17 cellular contexts compared by ENCODE assay signal in the genomic region with DNA sequence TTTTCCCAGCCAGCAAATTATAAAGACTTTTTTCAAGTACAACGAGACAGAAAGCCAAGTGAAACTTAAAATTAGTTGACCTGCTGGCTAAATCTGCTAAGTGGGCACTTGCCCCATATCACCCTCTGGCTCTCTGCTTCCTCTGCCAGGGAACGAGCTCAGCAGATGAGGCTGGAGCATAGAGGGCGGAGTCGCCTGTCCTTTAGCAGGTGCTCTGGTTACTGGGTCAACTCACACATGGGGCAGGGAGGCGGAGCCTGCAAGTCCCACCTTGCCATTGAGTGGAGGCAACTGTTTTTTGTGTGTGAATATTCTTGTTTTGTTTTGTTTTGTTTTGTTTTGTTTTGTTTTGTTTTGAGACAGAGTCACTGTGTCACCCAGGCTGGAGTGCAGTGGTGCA.
"Had no signal": no experiment of that assay in that cellular context is flagged by ENCODE, and none has a peak within 500 bp of the region (broad histone marks: within the 10 kb centered on the region; RNA-seq: fewer than 3 reads in every experiment).

No MANE protein-coding gene starts in this region.

- H3K4me1 Mint-ChIP-seq: immature natural killer cell, natural killer cell had no signal

- ATAC-seq: foreskin keratinocyte, left colon, natural killer cell had no signal

- H3K27ac Mint-ChIP-seq: endodermal cell, immature natural killer cell, natural killer cell had no signal

- H3K4me3 Mint-ChIP-seq: endodermal cell, immature natural killer cell, natural killer cell, neural crest cell had no signal

- DNase-seq: colonic mucosa; dermis blood vessel endothelial cell; endodermal cell; erythroblast; foreskin keratinocyte; immature natural killer cell; mammary epithelial cell; natural killer cell; small intestine; stimulated activated CD4-positive, alpha-beta T cell treated with anti-CD3 and anti-CD28 coated beads, Interleukin-12 subunit alpha, Interleukin-12 subunit beta, amount 100 ng/mL, for 4 hours; stimulated activated naive CD4-positive, alpha-beta T cell; stomach; substantia nigra; transverse colon had no signal

- H3K4me1 ChIP-seq: colonic mucosa, foreskin keratinocyte had no signal

- H3K4me3 ChIP-seq: colonic mucosa, stomach, thoracic aorta, transverse colon had no signal

- H3K36me3 Mint-ChIP-seq: immature natural killer cell, natural killer cell had no signal

- H3K27me3 ChIP-seq: colonic mucosa, foreskin keratinocyte, stomach, transverse colon had no signal

- H3K36me3 ChIP-seq: colonic mucosa, thoracic aorta, transverse colon had no signal

- H3K27ac ChIP-seq: colonic mucosa, foreskin keratinocyte, thoracic aorta, transverse colon had no signal

- H3K9me3 Mint-ChIP-seq: immature natural killer cell, natural killer cell, neural crest cell had no signal
